17 cellular contexts compared by ENCODE assay signal in the genomic region with DNA sequence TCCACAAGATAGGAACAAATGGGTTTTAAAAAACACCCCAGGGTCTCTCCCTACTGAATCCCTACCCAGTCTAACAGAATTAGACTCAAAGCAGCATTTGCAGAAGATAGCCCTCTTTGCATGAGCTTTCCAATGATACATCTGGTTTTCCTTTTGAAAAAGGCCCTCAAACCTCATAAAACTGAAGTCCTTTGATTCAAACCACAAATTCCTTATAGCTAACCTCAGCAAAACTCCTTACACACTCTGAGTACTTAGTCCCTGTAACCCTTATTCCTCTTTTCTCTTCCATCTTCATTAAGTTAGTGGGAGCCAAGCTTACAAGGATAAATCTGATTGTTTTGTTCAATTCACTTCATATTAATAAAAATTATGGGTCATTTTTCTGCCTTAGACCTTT.
DNase-seq lines count a peak whose midpoint lies in the region; TF ChIP-seq lines count a peak whose summit lies in the region.
"Had no signal": no experiment of that assay in that cellular context is flagged by ENCODE, and none has a peak within 500 bp of the region (broad histone marks: within the 10 kb centered on the region; RNA-seq: fewer than 3 reads in every experiment).

No MANE protein-coding gene starts in this region.

- no peak overlapping the region for H3K27ac ChIP-seq in testis

- intact Hi-C loops in testis (cut with DNase I; ENCODE audit: low total_unique reads) = no loop called here

- H3K4me3 ChIP-seq in AG09309 (ENCODE audit: control insufficient read depth, low read depth, low read length) (no peak overlapping the region), testis (no peak overlapping the region)
- H3K4me3 ChIP-seq: GM12878 had no signal

- H3K4me1 ChIP-seq in testis = no peaks in the 10 kb centered on the region

- H3K27me3 ChIP-seq in testis = no peaks in the 10 kb centered on the region

- peaks cover 31% of the 10 kb centered on the region for H3K4me1 Mint-ChIP-seq in osteocyte (ENCODE audit: unreplicated experiment)

- no peak for TF ChIP-seq CTCF in AG09309 (IDR thresholded peaks at IDR 0.05; ENCODE audit: control insufficient read depth, insufficient read depth, low read depth, low read length, missing control alignments)
- no peak for TF ChIP-seq CTCF in osteocyte (IDR thresholded peaks at IDR 0.05)
- TF ChIP-seq CTCF in testis (IDR thresholded peaks at IDR 0.05) = no peak

- no peak overlapping the region for H3K27ac Mint-ChIP-seq in osteocyte (ENCODE audit: unreplicated experiment)
- H3K27ac Mint-ChIP-seq: activated CD4-positive, alpha-beta memory T cell treated with anti-CD3 and anti-CD28 coated beads for 36 hours; nephron progenitor cell; stimulated activated naive CD8-positive, alpha-beta T cell treated with anti-CD3 and anti-CD28 coated beads, Interleukin-15, Interleukin-2, amounts not matched to agents 100 ng/mL and 50 ng/mL, for 24 hours had no signal

- no peaks in the 10 kb centered on the region for H3K36me3 ChIP-seq in testis (ENCODE audit: low read depth, missing control alignments)

- H3K9me3 ChIP-seq in testis = no peaks in the 10 kb centered on the region

- peak; percentile 67 for DNase-seq in AG09309 (ENCODE audit: low read depth)
- DNase-seq in HT1080 (ENCODE audit: low read depth) = peak; percentile 58
- DNase-seq in amniotic epithelial cell (ENCODE audit: low read depth) = peak; percentile 66
- peak; percentile 45 for DNase-seq in iris pigment epithelial cell (ENCODE audit: low read depth)
- no peak for DNase-seq in osteocyte (ENCODE audit: extremely low spot score, unreplicated experiment)
- no peak for DNase-seq in NCI-H82 treated with DMSO at 0.1 percent for 48 hours (lab: John Stamatoyannopoulos, UW; ENCODE audit: unreplicated experiment)
- DNase-seq in testis = no peak
- DNase-seq in NCI-H82 (lab: John Stamatoyannopoulos, UW) = no peak
- DNase-seq: activated CD4-positive, alpha-beta memory T cell treated with anti-CD3 and anti-CD28 coated beads for 36 hours; cerebellar nuclear complex; GOT3; NCI-H2081; NCI-H524; nephron progenitor cell; stimulated activated CD4-positive, alpha-beta T cell treated with anti-CD3 and anti-CD28 coated beads, Interleukin-15, amount 100 ng/mL, for 24 hours had no signal

- no peaks in the 10 kb centered on the region for H3K27me3 Mint-ChIP-seq in osteocyte (ENCODE audit: unreplicated experiment)

- no peak overlapping the region for H3K4me3 Mint-ChIP-seq in osteocyte (ENCODE audit: unreplicated experiment)
- H3K4me3 Mint-ChIP-seq: activated CD4-positive, alpha-beta memory T cell treated with anti-CD3 and anti-CD28 coated beads for 36 hours; nephron progenitor cell; stimulated activated naive CD8-positive, alpha-beta T cell treated with anti-CD3 and anti-CD28 coated beads, Interleukin-15, Interleukin-2, amounts not matched to agents 100 ng/mL and 50 ng/mL, for 24 hours had no signal

- H3K9me3 Mint-ChIP-seq in osteocyte (ENCODE audit: unreplicated experiment) = no peaks in the 10 kb centered on the region
- H3K9me3 Mint-ChIP-seq: activated CD4-positive, alpha-beta memory T cell treated with anti-CD3 and anti-CD28 coated beads for 36 hours; nephron progenitor cell; stimulated activated naive CD8-positive, alpha-beta T cell treated with anti-CD3 and anti-CD28 coated beads, Interleukin-15, Interleukin-2, amounts not matched to agents 100 ng/mL and 50 ng/mL, for 24 hours had no signal

- TF ChIP-seq POLR2A in testis (IDR thresholded peaks at IDR 0.05) = no peak

- no peaks in the 10 kb centered on the region for H3K36me3 Mint-ChIP-seq in osteocyte (ENCODE audit: unreplicated experiment)
- H3K36me3 Mint-ChIP-seq: activated CD4-positive, alpha-beta memory T cell treated with anti-CD3 and anti-CD28 coated beads for 36 hours had no signal

Comparison
In these comparisons a context has a peak if more than half of its experiments do, and no peak if none do; other contexts are left out.
1. DNase-seq: peak in AG09309 (single experiment), HT1080 (single experiment), amniotic epithelial cell (single experiment) and iris pigment epithelial cell (single experiment); none in osteocyte (single experiment), NCI-H82 treated with DMSO at 0.1 percent for 48 hours (single experiment), testis (single experiment) and NCI-H82 (single experiment).